1 cellular context compared by ENCODE assay signal in the genomic region with DNA sequence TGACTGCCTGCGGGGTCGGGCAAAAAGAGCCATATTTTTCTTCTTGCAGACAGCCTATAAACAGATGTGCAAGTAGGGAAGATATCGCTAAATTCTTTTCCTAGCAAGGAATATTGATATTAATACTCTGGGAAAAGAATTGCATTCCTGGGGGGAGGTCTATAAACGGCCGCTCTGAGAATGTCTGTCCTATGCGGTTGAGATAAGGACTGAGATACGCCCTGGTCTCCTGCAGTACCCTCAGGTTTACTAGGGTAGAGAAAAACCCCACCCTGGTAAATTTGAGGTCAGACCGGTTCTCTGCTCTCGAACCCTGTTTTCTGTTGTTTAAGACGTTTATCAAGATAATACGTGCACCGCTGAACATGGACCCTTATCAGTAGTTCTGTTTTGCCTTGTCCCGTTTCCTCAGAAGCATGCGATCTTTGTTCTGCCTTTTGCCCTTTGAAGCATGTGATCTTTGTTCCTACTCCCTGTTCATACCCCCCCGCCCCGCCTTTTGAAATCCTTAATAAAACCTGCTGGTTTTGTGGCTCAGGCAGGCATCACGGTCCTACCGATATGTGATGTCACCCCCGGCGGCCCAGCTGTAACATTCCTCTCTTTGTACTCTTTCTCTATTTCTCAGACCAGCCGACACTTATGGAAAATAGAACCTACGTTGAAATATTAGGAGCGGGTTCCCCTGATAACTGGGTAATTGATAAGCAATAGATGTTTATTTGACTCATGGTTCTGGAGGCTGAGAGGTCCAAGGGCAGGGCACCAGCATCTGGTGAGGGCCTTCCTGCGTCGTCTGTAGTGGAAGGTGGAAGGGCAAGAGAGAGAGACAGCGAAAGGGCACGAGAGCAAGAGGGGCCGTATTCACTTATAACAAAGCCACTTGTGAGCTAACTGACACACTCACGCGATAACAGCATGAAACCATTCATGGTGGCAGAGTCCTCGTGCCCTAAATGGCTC. TPM values are rescaled to one million over a fixed set of nuclear protein-coding genes. Genes with fewer than 3 reads are reported as not detected.
"Had no signal": no experiment of that assay in that cellular context is flagged by ENCODE, and none has a peak within 500 bp of the region (broad histone marks: within the 10 kb centered on the region; RNA-seq: fewer than 3 reads in every experiment).

No MANE protein-coding gene starts in this region.

RNA-seq across cellular contexts. Expression of a gene that starts 32.4 kb away (rescaled TPM):
- total RNA-seq: OCI-LY7 had no signal
